In the genomic region with DNA sequence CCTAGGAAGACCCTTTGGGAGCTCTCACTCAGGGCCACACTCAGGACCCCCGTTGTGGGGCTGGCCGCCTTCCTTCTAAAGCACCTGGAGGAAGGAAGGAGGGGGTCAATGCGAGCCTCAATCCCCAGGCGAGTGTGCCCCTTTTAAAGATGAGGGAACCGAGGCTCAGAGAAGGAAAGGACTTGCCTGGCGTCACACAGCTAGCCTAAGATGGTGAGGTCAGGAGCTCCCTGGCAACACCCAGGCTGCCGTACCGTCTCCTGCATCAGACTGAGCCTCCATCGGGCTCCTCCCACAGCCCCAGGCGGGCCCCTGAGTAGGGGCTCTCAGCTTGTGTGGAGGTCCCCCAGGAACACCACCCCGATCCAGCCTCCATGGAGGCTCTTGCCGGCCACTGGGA, we compare ENCODE assay signal across 2 cellular contexts.
TF ChIP-seq lines count a peak whose summit lies in the region.

No MANE protein-coding gene starts in this region.

TF ChIP-seq in GM23338, 12 proteins besides CTCF, POLR2A, EP300 and RAD21:
- TF ChIP-seq EZH2phosphoT487 (IDR thresholded peaks at IDR 0.05; ENCODE audit: unreplicated experiment) (no peak), JUNB (IDR thresholded peaks at IDR 0.05; ENCODE audit: unreplicated experiment) (no peak), CREB1 (CRISPR knock-in tag; IDR thresholded peaks at IDR 0.05; ENCODE audit: low read depth) (no peak), POLR2AphosphoS5 (IDR thresholded peaks at IDR 0.05; ENCODE audit: low read depth) (no peak), STAT1 (IDR thresholded peaks at IDR 0.05; ENCODE audit: unreplicated experiment) (no peak), ETS1 (IDR thresholded peaks at IDR 0.05) (no peak), EZH2 (IDR thresholded peaks at IDR 0.05; ENCODE audit: low read depth, unreplicated experiment) (no peak), REST (IDR thresholded peaks at IDR 0.05; ENCODE audit: unreplicated experiment) (no peak), ZNF331 (CRISPR knock-in tag; IDR thresholded peaks at IDR 0.05; ENCODE audit: low read depth) (no peak)
TF ChIP-seq in GM23338: peak in this region for 0.

TF ChIP-seq in H1, 55 proteins besides CTCF, POLR2A, EP300 and RAD21:
- no peak for TF ChIP-seq TAF1 (IDR thresholded peaks at IDR 0.05; ENCODE audit: low read depth, low read length)
- TF ChIP-seq TBP (IDR thresholded peaks at IDR 0.05; ENCODE audit: low read depth, low read length): no peak
- TF ChIP-seq CTBP2 (IDR thresholded peaks at IDR 0.05; ENCODE audit: borderline replicate concordance, insufficient read depth, insufficient read length, low read length): no peak
- no peak for TF ChIP-seq BCL11A (IDR thresholded peaks at IDR 0.05; ENCODE audit: low read depth in 2 of 2, low read length in 2 of 2)
- TF ChIP-seq POU5F1 (IDR thresholded peaks at IDR 0.05; ENCODE audit: low read depth, low read length): no peak
- TF ChIP-seq USF2 (IDR thresholded peaks at IDR 0.05; ENCODE audit: low read length): no peak
- TF ChIP-seq GTF2F1 (IDR thresholded peaks at IDR 0.05; ENCODE audit: borderline replicate concordance, low read depth, low read length): no peak
- TF ChIP-seq SP4 (IDR thresholded peaks at IDR 0.05; ENCODE audit: low read length): no peak
- no peak for TF ChIP-seq CHD2 (IDR thresholded peaks at IDR 0.05; ENCODE audit: low read length)
- no peak for TF ChIP-seq MAFK (IDR thresholded peaks at IDR 0.05; ENCODE audit: low read depth, low read length)
- no peak for TF ChIP-seq RXRA (IDR thresholded peaks at IDR 0.05; ENCODE audit: insufficient read depth, low read depth, low read length)
- TF ChIP-seq KDM5A (IDR thresholded peaks at IDR 0.05; ENCODE audit: low read length): no peak
- no peak for TF ChIP-seq ASH2L (IDR thresholded peaks at IDR 0.05; ENCODE audit: low read length)
- no peak for TF ChIP-seq JUND (IDR thresholded peaks at IDR 0.05; ENCODE audit: low read length)
- no peak for TF ChIP-seq ATF3 (IDR thresholded peaks at IDR 0.05; ENCODE audit: insufficient read depth, low read depth, low read length)
TF ChIP-seq in H1: peak in this region for 0.
